ENCODE assay signal across 26 cellular contexts in the genomic region with DNA sequence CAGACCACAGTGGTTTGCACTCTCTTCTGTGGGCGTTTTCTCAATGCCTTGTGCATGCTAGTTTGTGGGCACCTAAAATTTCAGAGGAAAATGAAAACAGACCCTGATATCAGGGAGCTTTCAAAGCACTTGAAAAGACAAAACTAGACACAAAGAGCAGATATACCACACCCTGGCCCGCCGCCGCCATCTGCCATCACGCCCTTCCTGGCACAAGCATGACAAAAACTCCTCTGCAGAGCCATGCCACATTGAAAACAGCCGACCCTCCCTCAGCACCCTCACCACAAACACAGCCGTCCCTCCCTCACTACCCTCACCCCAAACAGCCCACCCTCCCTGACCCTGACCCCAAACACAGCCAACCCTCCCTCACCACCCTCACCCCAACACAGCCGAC.
DNase-seq lines count a peak whose midpoint lies in the region; ATAC-seq and TF ChIP-seq lines count a peak whose summit lies in the region.
"Had no signal": no experiment of that assay in that cellular context is flagged by ENCODE, and none has a peak within 500 bp of the region (broad histone marks: within the 10 kb centered on the region; RNA-seq: fewer than 3 reads in every experiment).

No MANE protein-coding gene starts in this region.

- H3K27me3 ChIP-seq in esophagus muscularis mucosa (peaks cover 0 to 36% (median 0%) of the 10 kb centered on the region in 4 donors), MM.1S (replicated peaks; ENCODE audit: insufficient read depth, low read length) (no peaks in the 10 kb centered on the region)
- H3K27me3 ChIP-seq: BE2C, BLaER1 had no signal

- DNase-seq in esophagus muscularis mucosa (ENCODE audit: extremely low spot score) (peak; percentile 79), islet precursor cell (peak; percentile 7), osteocyte (ENCODE audit: extremely low spot score, unreplicated experiment) (peak; percentile 66), type B pancreatic cell (ENCODE audit: extremely low spot score, unreplicated experiment) (peak; percentile 24), GM13977 (ENCODE audit: low spot score) (no peak), MM.1S (no peak)
- no peak for DNase-seq in stimulated activated CD8-positive, alpha-beta memory T cell treated with anti-CD3 and anti-CD28 coated beads, Interleukin-4, amount 100 ng/mL, for 48 hours
- DNase-seq: 8988T; ACHN; BE2C; C1 segment of cervical spinal cord; CD4-positive, alpha-beta memory T cell; CD4-positive, CD25-positive, alpha-beta regulatory T cell; CD8-positive, alpha-beta memory T cell; COR-L47; DMS 273 treated with DMSO at 0.1 percent for 48 hours; DMS153; DMS53; DMS79; DND-41; EL; GDM1 had no signal

- no peak for TF ChIP-seq EP300 in esophagus muscularis mucosa (IDR thresholded peaks at IDR 0.05)

- no peaks in the 10 kb centered on the region for H3K36me3 Mint-ChIP-seq in osteocyte (ENCODE audit: unreplicated experiment)
- H3K36me3 Mint-ChIP-seq in type B pancreatic cell = no peaks in the 10 kb centered on the region
- H3K36me3 Mint-ChIP-seq: CD14-positive monocyte; CD4-positive, alpha-beta memory T cell; CD4-positive, CD25-positive, alpha-beta regulatory T cell; CD8-positive, alpha-beta memory T cell had no signal

- H3K4me1 ChIP-seq in esophagus muscularis mucosa (no peaks in the 10 kb centered on the region), MM.1S (ENCODE audit: low read length) (no peaks in the 10 kb centered on the region)
- H3K4me1 ChIP-seq: BE2C, BLaER1 had no signal

- no peaks in the 10 kb centered on the region for H4K20me1 ChIP-seq in MM.1S (ENCODE audit: insufficient read depth, low read length)
- H4K20me1 ChIP-seq: BLaER1 had no signal

- H3K9me2 ChIP-seq in MM.1S (replicated peaks; ENCODE audit: insufficient read depth, low read length) = no peaks in the 10 kb centered on the region

- H3K9me3 ChIP-seq in esophagus muscularis mucosa (peaks cover 0 to 4% (median 0%) of the 10 kb centered on the region in 4 donors), MM.1S (replicated peaks; ENCODE audit: insufficient read depth, low read length) (no peaks in the 10 kb centered on the region)
- H3K9me3 ChIP-seq: BE2C, BLaER1 had no signal

- H3K27ac ChIP-seq in esophagus muscularis mucosa (replicated peaks in 1 of 4) (no peak overlapping the region), MM.1S (ENCODE audit: low read length) (no peak overlapping the region)
- H3K27ac ChIP-seq: BLaER1 had no signal

- WGBS in esophagus muscularis mucosa = 87% methylated on average over 8 of the region's 8 CpGs

- H3K36me3 ChIP-seq in esophagus muscularis mucosa = no peaks in the 10 kb centered on the region
- H3K36me3 ChIP-seq in MM.1S (replicated peaks; ENCODE audit: insufficient read depth, low read length) = no peaks in the 10 kb centered on the region
- H3K36me3 ChIP-seq: BE2C, BLaER1 had no signal

- no peaks in the 10 kb centered on the region for H3F3A ChIP-seq in MM.1S (ENCODE audit: insufficient read depth, low read length)

- no peak overlapping the region for H3K4me3 Mint-ChIP-seq in osteocyte (ENCODE audit: unreplicated experiment)
- H3K4me3 Mint-ChIP-seq in type B pancreatic cell = no peak overlapping the region
- H3K4me3 Mint-ChIP-seq: CD14-positive monocyte; CD4-positive, alpha-beta memory T cell; CD4-positive, CD25-positive, alpha-beta regulatory T cell; CD8-positive, alpha-beta memory T cell had no signal

- H3K9ac ChIP-seq in MM.1S (ENCODE audit: low read length) = no peak overlapping the region
- H3K9ac ChIP-seq: BLaER1 had no signal

- H3K27me3 Mint-ChIP-seq in osteocyte (ENCODE audit: unreplicated experiment) (no peaks in the 10 kb centered on the region), type B pancreatic cell (peaks cover 40% of the 10 kb centered on the region)

- no peaks in the 10 kb centered on the region for H3K79me2 ChIP-seq in MM.1S (ENCODE audit: low read length)

- H3K27ac Mint-ChIP-seq in osteocyte (ENCODE audit: unreplicated experiment) (no peak overlapping the region), type B pancreatic cell (no peak overlapping the region)
- H3K27ac Mint-ChIP-seq: CD14-positive monocyte; CD4-positive, CD25-positive, alpha-beta regulatory T cell; CD8-positive, alpha-beta memory T cell had no signal

- no peak for ATAC-seq in GM18511 (IDR thresholded peaks at IDR 0.05; ENCODE audit: unreplicated experiment)
- ATAC-seq: GM12878 had no signal

- H3K4me1 Mint-ChIP-seq in osteocyte (ENCODE audit: unreplicated experiment) = no peaks in the 10 kb centered on the region
- H3K4me1 Mint-ChIP-seq in type B pancreatic cell (ENCODE audit: unreplicated experiment) = peaks cover 3% of the 10 kb centered on the region
- H3K4me1 Mint-ChIP-seq: CD14-positive monocyte; CD4-positive, alpha-beta memory T cell; CD8-positive, alpha-beta memory T cell had no signal

- H3K4me3 ChIP-seq in esophagus muscularis mucosa (no peak overlapping the region), MM.1S (ENCODE audit: low read length) (no peak overlapping the region)
- H3K4me3 ChIP-seq: BLaER1, GM12878 had no signal

- intact Hi-C loops in esophagus muscularis mucosa (cut with DNase I) = no loop called here

- peaks cover 4% of the 10 kb centered on the region for H3K9me3 Mint-ChIP-seq in osteocyte (ENCODE audit: unreplicated experiment)
- peaks cover 4% of the 10 kb centered on the region for H3K9me3 Mint-ChIP-seq in type B pancreatic cell
- H3K9me3 Mint-ChIP-seq: CD8-positive, alpha-beta memory T cell had no signal

- no peak for TF ChIP-seq CTCF in esophagus muscularis mucosa (IDR thresholded peaks at IDR 0.05)
- no peak for TF ChIP-seq CTCF in osteocyte (IDR thresholded peaks at IDR 0.05)
- no peak for TF ChIP-seq CTCF in type B pancreatic cell (conservative IDR thresholded peaks at IDR 0.05)
- no peak for TF ChIP-seq CTCF in GM13977 (IDR thresholded peaks at IDR 0.05; ENCODE audit: extremely low read depth, insufficient read depth, missing control alignments)
- TF ChIP-seq CTCF in MM.1S (IDR thresholded peaks at IDR 0.05; ENCODE audit: low read length) = no peak

- in situ Hi-C loops in GM13977 (cut with MboI; ENCODE audit: low pct_unique_long_range_greater_than_20kb, low sequenced_read_pairs, unreplicated experiment) = no loop called here

- no peak overlapping the region for H2AFZ ChIP-seq in MM.1S (ENCODE audit: low read length)

- no peak overlapping the region for H3K4me2 ChIP-seq in MM.1S (ENCODE audit: low read depth, low read length)
- H3K4me2 ChIP-seq: BLaER1 had no signal

- no peak for TF ChIP-seq POLR2A in esophagus muscularis mucosa (IDR thresholded peaks at IDR 0.05; ENCODE audit: low read depth)

Comparison
In these comparisons a context has a peak if more than half of its experiments do, and no peak if none do; other contexts are left out.
1. DNase-seq: peak in esophagus muscularis mucosa (single experiment), islet precursor cell (single experiment), osteocyte (single experiment) and type B pancreatic cell (single experiment); none in GM13977 (single experiment), MM.1S (single experiment) and stimulated activated CD8-positive, alpha-beta memory T cell treated with anti-CD3 and anti-CD28 coated beads, Interleukin-4, amount 100 ng/mL, for 48 hours (single experiment).